ENCODE assay signal across 1 cellular context in the genomic region with DNA sequence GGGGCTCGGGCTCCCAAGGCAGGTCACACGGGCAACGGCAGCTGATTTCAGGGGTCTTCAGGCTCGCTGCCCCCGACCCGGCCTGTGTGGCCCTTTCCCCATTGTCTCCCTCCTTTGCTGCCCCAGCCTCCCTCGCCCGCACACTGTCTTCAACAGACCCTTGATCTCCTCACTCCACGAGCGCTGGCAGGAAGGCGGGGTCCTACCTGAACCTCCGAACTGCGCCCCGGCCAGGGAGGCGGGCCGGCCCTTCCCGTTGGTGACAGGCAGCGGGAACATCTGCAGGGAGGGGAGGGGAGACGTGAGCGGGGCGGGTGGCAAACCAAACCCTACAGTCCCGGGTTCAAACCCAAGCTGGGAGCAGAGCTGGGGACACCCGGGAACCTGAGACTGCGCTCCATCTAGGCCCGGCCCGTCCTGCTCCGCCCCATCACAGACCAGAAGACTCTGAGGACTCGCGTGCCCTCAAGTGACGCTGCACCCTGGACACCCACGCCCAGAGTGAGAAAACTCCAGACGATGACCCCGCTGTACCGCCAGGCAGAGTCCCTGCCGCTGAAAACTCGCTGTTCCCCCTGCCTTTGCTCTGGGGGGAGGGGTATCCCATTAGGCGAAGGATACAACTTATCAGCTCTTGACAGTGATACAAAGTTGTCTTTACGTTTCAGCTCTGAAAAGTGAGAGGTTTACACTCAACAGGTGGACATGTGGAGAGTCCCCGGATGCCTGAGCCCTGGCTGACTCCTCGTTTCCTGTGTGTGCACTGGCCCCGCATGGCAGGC.
TF ChIP-seq lines count a peak whose summit lies in the region.

No MANE protein-coding gene starts in this region.

TF ChIP-seq in SK-N-SH, 30 proteins besides CTCF, POLR2A, EP300 and RAD21:
- TF ChIP-seq ELF1 (IDR thresholded peaks at IDR 0.05): no peak
- no peak for TF ChIP-seq FOXJ3 (CRISPR knock-in tag; IDR thresholded peaks at IDR 0.05)
- no peak for TF ChIP-seq CHD2 (IDR thresholded peaks at IDR 0.05; ENCODE audit: low read length, partially characterized antibody)
- TF ChIP-seq PBX3 (IDR thresholded peaks at IDR 0.05): no peak
- no peak for TF ChIP-seq GABPA (IDR thresholded peaks at IDR 0.05; ENCODE audit: low read depth)
- TF ChIP-seq NRF1 (IDR thresholded peaks at IDR 0.05; ENCODE audit: low read depth, low read length): no peak
